In the genomic region with DNA sequence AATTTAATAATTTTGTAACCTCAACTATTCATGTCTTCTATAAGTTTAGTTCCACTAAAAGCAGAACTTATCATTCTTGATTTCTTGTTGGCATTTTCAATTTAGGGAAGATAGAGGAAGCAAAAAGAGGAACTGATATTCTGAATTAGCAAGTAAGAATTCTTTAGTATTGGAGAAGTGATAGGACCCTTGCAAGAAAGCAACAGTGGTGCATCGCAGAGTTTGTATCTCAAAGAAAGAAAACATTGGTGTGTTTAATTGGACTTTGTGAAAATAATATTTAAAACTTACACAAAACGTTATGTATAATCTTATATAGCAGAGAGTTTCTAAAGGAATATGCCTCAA, we compare ENCODE assay signal across 11 cellular contexts.
DNase-seq lines count a peak whose midpoint lies in the region; ATAC-seq lines count a peak whose summit lies in the region.
"Had no signal": no experiment of that assay in that cellular context is flagged by ENCODE, and none has a peak within 500 bp of the region (broad histone marks: within the 10 kb centered on the region; RNA-seq: fewer than 3 reads in every experiment).

No MANE protein-coding gene starts in this region.

- no peak overlapping the region for H3K27ac Mint-ChIP-seq in effector memory CD8-positive, alpha-beta T cell
- H3K27ac Mint-ChIP-seq: activated naive CD8-positive, alpha-beta T cell treated with anti-CD3 and anti-CD28 coated beads, Interleukin-2, amount 50 U/mL, for 24 hours had no signal

- H3K4me1 Mint-ChIP-seq in effector memory CD8-positive, alpha-beta T cell (ENCODE audit: low read depth in 2 of 2): no peaks in the 10 kb centered on the region

- H3K27me3 Mint-ChIP-seq in effector memory CD8-positive, alpha-beta T cell: no peaks in the 10 kb centered on the region
- H3K27me3 Mint-ChIP-seq: activated naive CD8-positive, alpha-beta T cell treated with anti-CD3 and anti-CD28 coated beads, Interleukin-2, amount 50 U/mL, for 24 hours had no signal

- DNase-seq in Ammon's horn (ENCODE audit: low spot score) (peak; percentile 10), SIG-M5 (lab: John Stamatoyannopoulos, UW) (peak; percentile 88), NCI-H1694 (lab: John Stamatoyannopoulos, UW) (no peak), NCI-H2107 (lab: John Stamatoyannopoulos, UW) (no peak), posterior cingulate gyrus (no peak)
- no peak for DNase-seq in effector memory CD8-positive, alpha-beta T cell
- DNase-seq: activated naive CD8-positive, alpha-beta T cell treated with anti-CD3 and anti-CD28 coated beads, Interleukin-2, amount 50 U/mL, for 24 hours; NCI-H1048; stimulated activated CD4-positive, alpha-beta T cell treated with anti-CD3 and anti-CD28 coated beads, Interleukin-1b, Interleukin-23, amount 100 ng/mL, for 48 hours had no signal

- intact Hi-C loops in posterior cingulate gyrus (cut with DNase I): no loop called here

- no peak overlapping the region for H3K4me3 Mint-ChIP-seq in effector memory CD8-positive, alpha-beta T cell
- H3K4me3 Mint-ChIP-seq: activated naive CD8-positive, alpha-beta T cell treated with anti-CD3 and anti-CD28 coated beads, Interleukin-2, amount 50 U/mL, for 24 hours had no signal

- no peaks in the 10 kb centered on the region for H3K9me3 Mint-ChIP-seq in effector memory CD8-positive, alpha-beta T cell
- H3K9me3 Mint-ChIP-seq: activated naive CD8-positive, alpha-beta T cell treated with anti-CD3 and anti-CD28 coated beads, Interleukin-2, amount 50 U/mL, for 24 hours had no signal

- H3K36me3 Mint-ChIP-seq in effector memory CD8-positive, alpha-beta T cell (ENCODE audit: insufficient read depth): peaks cover 34% of the 10 kb centered on the region

- ATAC-seq in GM21367 (IDR thresholded peaks at IDR 0.05; ENCODE audit: unreplicated experiment): peak; percentile 48
- peak; percentile 52 for ATAC-seq in HG03135 (IDR thresholded peaks at IDR 0.05; ENCODE audit: unreplicated experiment)
- ATAC-seq in effector memory CD8-positive, alpha-beta T cell (replicated peaks): no peak

Comparison
In these comparisons a context has a peak if more than half of its experiments do, and no peak if none do; other contexts are left out.
1. DNase-seq: peak in Ammon's horn (single experiment) and SIG-M5 (single experiment); none in NCI-H1694 (single experiment), effector memory CD8-positive, alpha-beta T cell (0 of 3), NCI-H2107 (single experiment) and posterior cingulate gyrus (0 of 10).